In the genomic region with DNA sequence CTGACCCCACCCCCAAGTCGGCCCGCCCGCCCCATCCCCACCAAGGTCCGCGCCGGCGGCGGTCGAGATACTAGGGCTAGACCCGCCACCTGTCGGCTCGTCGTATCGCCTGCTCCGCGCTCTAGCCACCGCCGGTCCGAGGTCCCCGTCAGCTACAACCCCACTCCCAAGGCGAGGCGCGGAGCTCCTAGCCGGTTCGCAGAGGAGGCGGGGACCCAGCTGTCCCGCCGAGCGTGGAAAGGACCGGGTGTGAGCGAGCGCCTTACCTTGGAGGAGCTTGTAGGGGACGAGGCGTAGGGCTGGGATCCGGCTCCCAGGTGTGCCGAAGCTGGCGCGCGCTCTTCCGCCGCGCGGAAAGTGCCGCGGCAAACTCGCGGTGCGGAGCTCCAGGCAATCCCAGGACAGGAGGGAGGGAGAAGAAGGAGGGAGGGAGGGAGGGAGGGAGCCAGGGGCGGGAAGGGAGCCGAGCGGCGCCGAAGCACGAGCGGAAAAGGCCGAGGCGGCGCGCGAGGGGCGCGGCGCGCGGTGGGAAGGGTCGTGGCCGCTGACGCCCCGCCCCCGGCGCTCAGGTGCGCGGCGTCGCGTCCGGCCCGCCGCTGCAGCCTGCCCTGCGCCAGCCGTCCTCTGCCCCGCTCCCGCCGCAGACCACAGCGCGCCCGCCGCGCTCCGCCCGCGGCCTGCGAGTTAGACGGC, we compare ENCODE assay signal across 8 cellular contexts. TPM values are rescaled to one million over a fixed set of nuclear protein-coding genes. Genes with fewer than 3 reads are reported as not detected.
DNase-seq lines count a peak whose midpoint lies in the region; ATAC-seq and TF ChIP-seq lines count a peak whose summit lies in the region.

A gene with protein sequence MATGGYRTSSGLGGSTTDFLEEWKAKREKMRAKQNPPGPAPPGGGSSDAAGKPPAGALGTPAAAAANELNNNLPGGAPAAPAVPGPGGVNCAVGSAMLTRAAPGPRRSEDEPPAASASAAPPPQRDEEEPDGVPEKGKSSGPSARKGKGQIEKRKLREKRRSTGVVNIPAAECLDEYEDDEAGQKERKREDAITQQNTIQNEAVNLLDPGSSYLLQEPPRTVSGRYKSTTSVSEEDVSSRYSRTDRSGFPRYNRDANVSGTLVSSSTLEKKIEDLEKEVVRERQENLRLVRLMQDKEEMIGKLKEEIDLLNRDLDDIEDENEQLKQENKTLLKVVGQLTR (minus strand): TSS at position 359 of the 693 bp plus-strand sequence. CDS start 720 bp downstream, outside the sequence.

- H3K27ac ChIP-seq in ACC112 (ENCODE audit: low read depth, low read length) (peak within 1 kb of the TSS; percentile 87), suprapubic skin (peak within 1 kb of the TSS; percentile 93)

- no peak within 1 kb of the TSS for H3K27ac Mint-ChIP-seq in effector memory CD8-positive, alpha-beta T cell
- peak within 1 kb of the TSS; percentile 96 for H3K27ac Mint-ChIP-seq in memory B cell

- peaks cover 0 to 8% of the 10 kb centered on the region in 2 donors for H3K4me1 Mint-ChIP-seq in effector memory CD8-positive, alpha-beta T cell (ENCODE audit: low read depth in 2 of 2)
- H3K4me1 Mint-ChIP-seq in memory B cell: peaks cover 21% of the 10 kb centered on the region

- peaks cover 42% of the 10 kb centered on the region for H3K79me2 ChIP-seq in ACC112 (ENCODE audit: control insufficient read depth, insufficient read depth, low read length, unreplicated experiment)

- TF ChIP-seq POLR2A in GM15510 (IDR thresholded peaks at IDR 0.05; ENCODE audit: borderline replicate concordance, extremely low read depth, insufficient read length) (peak; percentile 38), suprapubic skin (IDR thresholded peaks at IDR 0.05) (no peak)

- no peak for TF ChIP-seq CTCF in suprapubic skin (IDR thresholded peaks at IDR 0.05)

- H3K4me1 ChIP-seq in ACC112 (ENCODE audit: control insufficient read depth, insufficient read depth, low read length, unreplicated experiment) (peaks cover 26% of the 10 kb centered on the region), suprapubic skin (peaks cover 48% of the 10 kb centered on the region)

- TF ChIP-seq EP300 in suprapubic skin (IDR thresholded peaks at IDR 0.05): no peak

- H3K9me3 ChIP-seq in suprapubic skin: no peaks in the 10 kb centered on the region

- ATAC-seq in HG02759 (IDR thresholded peaks at IDR 0.05; ENCODE audit: unreplicated experiment) (peak; percentile 62), memory B cell (ENCODE audit: low read depth) (peak; percentile 61)
- peak; percentile 47 for ATAC-seq in effector memory CD8-positive, alpha-beta T cell (replicated peaks)

- no peaks in the 10 kb centered on the region for H3K9me3 Mint-ChIP-seq in effector memory CD8-positive, alpha-beta T cell
- no peaks in the 10 kb centered on the region for H3K9me3 Mint-ChIP-seq in memory B cell

- peaks cover 55 to 56% of the 10 kb centered on the region in 2 donors for H3K27me3 Mint-ChIP-seq in effector memory CD8-positive, alpha-beta T cell
- H3K27me3 Mint-ChIP-seq in memory B cell: no peaks in the 10 kb centered on the region

- peak within 1 kb of the TSS; percentile 85 to 86 for H3K4me3 Mint-ChIP-seq in effector memory CD8-positive, alpha-beta T cell
- peak within 1 kb of the TSS; percentile 97 for H3K4me3 Mint-ChIP-seq in memory B cell

- H2AFZ ChIP-seq in ACC112 (ENCODE audit: low read length, unreplicated experiment): peak within 1 kb of the TSS; percentile 95

- H3K36me3 ChIP-seq in ACC112 (ENCODE audit: insufficient read depth, low read length): no peaks in the 10 kb centered on the region
- no peaks in the 10 kb centered on the region for H3K36me3 ChIP-seq in suprapubic skin

- peak; percentile 75 for DNase-seq in NCI-H1436 (lab: John Stamatoyannopoulos, UW)
- DNase-seq in T1000 (lab: John Stamatoyannopoulos, UW): peak; percentile 60
- peak in 1 of 3 experiments; percentile 2 for DNase-seq in effector memory CD8-positive, alpha-beta T cell
- DNase-seq in memory B cell (ENCODE audit: low spot score in 2 of 2): peak; percentile 44 to 62
- DNase-seq in suprapubic skin (ENCODE audit: low spot score in 2 of 2): peak; percentile 70 to 84

- WGBS in suprapubic skin: 1% methylated on average over 30 of the region's 94 CpGs

- H3K4me3 ChIP-seq in ACC112 (ENCODE audit: low read depth, low read length): peak within 1 kb of the TSS; percentile 78
- H3K4me3 ChIP-seq in suprapubic skin: peak within 1 kb of the TSS; percentile 85

- H3K36me3 Mint-ChIP-seq in effector memory CD8-positive, alpha-beta T cell (ENCODE audit: insufficient read depth): peaks cover 4% of the 10 kb centered on the region
- no peaks in the 10 kb centered on the region for H3K36me3 Mint-ChIP-seq in memory B cell

- H3K27me3 ChIP-seq in ACC112 (ENCODE audit: insufficient read depth, low read length): no peaks in the 10 kb centered on the region
- H3K27me3 ChIP-seq in suprapubic skin: no peaks in the 10 kb centered on the region

RNA-seq across cellular contexts. Expression of the gene that starts here (rescaled TPM):
- 100 to 1,000 TPM in 1 of 4 donors, 10 to 100 TPM in 3; 57.5 to 109 (median 63.0) TPM for total RNA-seq in suprapubic skin
